In the genomic region with DNA sequence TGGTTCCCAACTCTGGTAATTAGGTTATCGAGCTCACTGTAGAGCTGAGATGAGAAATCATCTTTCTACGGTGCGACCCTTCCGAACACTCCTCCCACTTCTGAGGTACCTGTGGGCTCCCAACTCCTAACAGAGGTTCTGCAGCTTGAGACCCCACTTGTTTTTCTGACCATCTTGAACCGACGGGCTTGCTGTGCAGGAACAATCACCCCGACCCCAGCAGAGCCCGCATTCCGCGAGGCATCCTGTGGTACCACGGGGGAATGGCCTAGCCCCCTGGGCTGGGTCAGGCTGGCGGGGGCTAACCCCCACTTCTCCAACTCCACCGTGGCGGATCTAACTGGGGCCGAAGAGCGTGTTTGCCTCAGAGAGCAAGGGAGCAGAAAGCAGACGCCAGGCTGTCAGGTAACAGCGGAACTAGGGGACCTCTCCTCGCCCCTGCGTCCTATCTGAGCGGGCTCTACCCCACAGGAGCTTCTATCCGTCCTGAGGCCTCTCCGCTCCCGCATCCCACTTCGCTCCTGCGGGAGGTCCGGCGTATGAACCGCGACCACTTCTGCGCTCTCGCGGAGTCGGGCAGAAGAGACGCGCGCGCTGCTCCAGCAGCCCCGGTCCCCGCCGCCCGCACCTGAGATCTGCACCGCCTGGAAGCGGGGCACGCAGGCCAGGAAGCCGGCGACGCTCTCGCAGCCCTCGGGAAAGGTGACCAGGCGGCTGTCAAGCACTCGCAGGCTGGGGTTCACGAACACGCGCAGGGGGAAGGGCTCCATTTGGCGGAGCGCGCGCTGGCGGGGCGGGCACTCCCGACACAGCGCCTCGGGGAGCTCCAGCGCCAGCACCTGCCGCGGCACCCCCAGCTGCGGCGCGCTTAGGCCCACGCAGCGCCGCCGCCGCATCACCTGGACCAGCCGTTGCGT, we compare ENCODE assay signal across 8 cellular contexts. TPM values are rescaled to one million over a fixed set of nuclear protein-coding genes. Genes with fewer than 3 reads are reported as not detected.
A peak's percentile ranks its signal among the peaks of the same experiment; 100 is the strongest.
DNase-seq lines count a peak whose midpoint lies in the region; ATAC-seq and TF ChIP-seq lines count a peak whose summit lies in the region.

No MANE protein-coding gene starts in this region.

- no peaks in the 10 kb centered on the region for H3K27me3 ChIP-seq in SK-N-SH (ENCODE audit: insufficient read depth)

- 9% methylated on average over 44 of the region's 77 CpGs for WGBS in SK-N-SH (ENCODE audit: low lambda C conversion rate)
- WGBS in lower leg skin, 2 donors: 8 to 12% methylated on average over 32 to 48 of the region's 77 CpGs

- peaks cover 28% of the 10 kb centered on the region for H3F3A ChIP-seq in SK-N-SH (replicated peaks; ENCODE audit: insufficient read depth)

- peak; percentile 32 for ATAC-seq in HG02938 (IDR thresholded peaks at IDR 0.05; ENCODE audit: unreplicated experiment)

- H3K4me1 ChIP-seq in SK-N-SH (ENCODE audit: control insufficient read depth in 1 of 2, insufficient read depth in 2 of 2, low read depth in 1 of 2, low read length in 1 of 2): peaks cover 11 to 33% of the 10 kb centered on the region in 2 experiments

- H3K4me2 ChIP-seq in SK-N-SH: peak overlapping the region; percentile 91

- peaks cover 48 to 56% of the 10 kb centered on the region in 2 experiments for H3K36me3 ChIP-seq in SK-N-SH (replicated peaks in 1 of 2; ENCODE audit: control insufficient read depth in 1 of 2, insufficient read depth in 2 of 2, low read length in 1 of 2)

- peak overlapping the region; percentile 71 to 80 for H3K4me3 ChIP-seq in SK-N-SH (ENCODE audit: low read depth in 2 of 2, low read length in 1 of 2)
- H3K4me3 ChIP-seq in cardiac fibroblast (replicated peaks in 1 of 2; ENCODE audit: low read depth in 2 of 2, low read length in 2 of 2): peak overlapping the region; percentile 70 to 74
- H3K4me3 ChIP-seq in lower leg skin (ENCODE audit: low read depth, poor library complexity, severe bottlenecking): peak overlapping the region; percentile 64

- POLR2A ChIA-PET in SK-N-SH (lab: Yijun Ruan, JAX): interaction anchor here (0.8 to 3.3 kb wide), 5 partner anchors 10 to 179 kb away, joined by 3 to 24 read pairs (median 5); partner anchors contain the start of genes COG8, NIP7 and TERF2

- peaks cover 80% of the 10 kb centered on the region for H3K79me2 ChIP-seq in SK-N-SH (ENCODE audit: insufficient read depth)

- intact Hi-C loops in lower leg skin (cut with DNase I; ENCODE audit: low total_unique reads): no loop called here

- TF ChIP-seq CTCF in SK-N-SH (IDR thresholded peaks at IDR 0.05): no peak
- TF ChIP-seq CTCF in cardiac fibroblast (IDR thresholded peaks at IDR 0.05; ENCODE audit: low read depth, low read length): no peak
- no peak for TF ChIP-seq CTCF in lower leg skin (IDR thresholded peaks at IDR 0.05)

- H3K9ac ChIP-seq in SK-N-SH: peak overlapping the region; percentile 91

- peaks cover 41% of the 10 kb centered on the region for H4K20me1 ChIP-seq in SK-N-SH (ENCODE audit: insufficient read depth)

- no peak for TF ChIP-seq RAD21 in SK-N-SH (IDR thresholded peaks at IDR 0.05; ENCODE audit: low read length)

- peak overlapping the region; percentile 26 to 67; a peak in 3 of 4 replicates for H3K27ac ChIP-seq in SK-N-SH (ENCODE audit: low read depth in 2 of 2, low read length in 1 of 2)

- CTCF ChIA-PET in SK-N-SH (lab: Yijun Ruan, JAX): interaction anchor here (0.7 to 4.6 kb wide), 5 partner anchors 9 to 18 kb away, joined by 3 to 21 read pairs (median 3); partner anchors contain the start of genes COG8 and VPS4A

- no peak for TF ChIP-seq POLR2A in lower leg skin (IDR thresholded peaks at IDR 0.05)

- no peak overlapping the region for H2AFZ ChIP-seq in SK-N-SH (ENCODE audit: low read depth)

- TF ChIP-seq EP300 in SK-N-SH (IDR thresholded peaks at IDR 0.05; ENCODE audit: borderline replicate concordance in 1 of 2, low read depth in 1 of 2, low read length in 1 of 2): no peak

- H3K9me2 ChIP-seq in SK-N-SH: no peaks in the 10 kb centered on the region

- peak; percentile 77 for DNase-seq in DMS53 (lab: John Stamatoyannopoulos, UW)
- no peak for DNase-seq in DMS53 treated with DMSO at 0.1 percent for 48 hours (lab: John Stamatoyannopoulos, UW; ENCODE audit: unreplicated experiment)
- peak; percentile 72 for DNase-seq in SK-N-SH
- peak in 1 of 2 donors; percentile 33 for DNase-seq in cardiac fibroblast (ENCODE audit: low read depth in 2 of 2)
- DNase-seq in lower leg skin (ENCODE audit: low spot score in 2 of 2): peak in 1 of 2 donors; percentile 86
- DNase-seq in stimulated activated CD8-positive, alpha-beta memory T cell treated with anti-CD3 and anti-CD28 coated beads, Interleukin-15, amount 100 ng/mL, for 1 hour (ENCODE audit: low read depth): peak; percentile 22
- no peak for DNase-seq in HuH-7 (ENCODE audit: low spot score)

- H3K9me3 ChIP-seq in SK-N-SH: no peaks in the 10 kb centered on the region

TF ChIP-seq in SK-N-SH, 30 proteins besides CTCF, POLR2A, EP300 and RAD21:
- TF ChIP-seq TEAD4 (IDR thresholded peaks at IDR 0.05; ENCODE audit: borderline replicate concordance, insufficient read depth): no peak
- no peak for TF ChIP-seq CHD2 (IDR thresholded peaks at IDR 0.05; ENCODE audit: low read length, partially characterized antibody)
- TF ChIP-seq TAF1 (IDR thresholded peaks at IDR 0.05; ENCODE audit: borderline replicate concordance, low read depth, low read length): no peak
- TF ChIP-seq FOXM1 (IDR thresholded peaks at IDR 0.05; ENCODE audit: low read depth): no peak
- no peak for TF ChIP-seq FOXJ3 (CRISPR knock-in tag; IDR thresholded peaks at IDR 0.05)
- no peak for TF ChIP-seq TCF12 (IDR thresholded peaks at IDR 0.05)
- TF ChIP-seq MEF2A (IDR thresholded peaks at IDR 0.05; ENCODE audit: borderline replicate concordance, low read depth): no peak

RNA-seq across cellular contexts. Expression of gene PDF, which starts 0.8 kb away (rescaled TPM):
- 21.4 and 22.0 TPM in 2 replicates for polyA plus RNA-seq in SK-N-SH (2012; rRNA removed)
- 21.3 and 22.0 TPM in 2 replicates for polyA plus RNA-seq in SK-N-SH (2012; cell fraction: cytosol; rRNA removed)
- 11.5 and 13.6 TPM in 2 replicates for polyA plus RNA-seq in SK-N-SH (2012; cell fraction: nucleus; rRNA removed)
- total RNA-seq in lower leg skin: 10 to 100 TPM; 17.7 to 20.1 (median 18.1) TPM

RNA-seq across cellular contexts. Expression of gene COG8, which starts 9.7 kb away (rescaled TPM):
- polyA plus RNA-seq in SK-N-SH (2012; rRNA removed): 30.2 and 37.2 TPM in 2 replicates
- 18.8 and 25.3 TPM in 2 replicates for polyA plus RNA-seq in SK-N-SH (2012; cell fraction: cytosol; rRNA removed)
- polyA plus RNA-seq in SK-N-SH (2012; cell fraction: nucleus; rRNA removed): 36.7 and 41.4 TPM in 2 replicates
- 10 to 100 TPM; 40.8 to 57.8 (median 47.6) TPM for total RNA-seq in lower leg skin

RNA-seq across cellular contexts. Expression of gene NIP7, which starts 9.9 kb away (rescaled TPM):
- 19.0 and 22.8 TPM in 2 replicates for polyA plus RNA-seq in SK-N-SH (2012; rRNA removed)
- 24.7 and 29.3 TPM in 2 replicates for polyA plus RNA-seq in SK-N-SH (2012; cell fraction: cytosol; rRNA removed)
- 16.0 and 18.5 TPM in 2 replicates for polyA plus RNA-seq in SK-N-SH (2012; cell fraction: nucleus; rRNA removed)
- 10 to 100 TPM; 11.0 to 13.8 (median 12.7) TPM for total RNA-seq in lower leg skin

RNA-seq across cellular contexts. Expression of gene VPS4A, which starts 18.5 kb away (rescaled TPM):
- 18.4 and 20.8 TPM in 2 replicates for polyA plus RNA-seq in SK-N-SH (2012; rRNA removed)
- polyA plus RNA-seq in SK-N-SH (2012; cell fraction: cytosol; rRNA removed): 12.9 and 17.4 TPM in 2 replicates
- 46.5 and 50.8 TPM in 2 replicates for polyA plus RNA-seq in SK-N-SH (2012; cell fraction: nucleus; rRNA removed)
- total RNA-seq in lower leg skin: 10 to 100 TPM; 34.8 to 57.5 (median 35.6) TPM

RNA-seq across cellular contexts. Expression of gene TMED6, which starts 22.0 kb away (rescaled TPM):
- not detected in 2 replicates for polyA plus RNA-seq in SK-N-SH (2012; rRNA removed)
- not detected in 2 replicates for polyA plus RNA-seq in SK-N-SH (2012; cell fraction: cytosol; rRNA removed)
- 0.14 TPM in 1 of 2 replicates, not detected in the other for polyA plus RNA-seq in SK-N-SH (2012; cell fraction: nucleus; rRNA removed)
- not detected for total RNA-seq in lower leg skin

Comparison
In these comparisons a context has a peak if more than half of its experiments do, and no peak if none do; other contexts are left out.
1. DNase-seq: peak in DMS53 (single experiment), SK-N-SH (single experiment) and stimulated activated CD8-positive, alpha-beta memory T cell treated with anti-CD3 and anti-CD28 coated beads, Interleukin-15, amount 100 ng/mL, for 1 hour (single experiment); none in DMS53 treated with DMSO at 0.1 percent for 48 hours (single experiment) and HuH-7 (single experiment).
2. Peak in every context shown above with its lines, with median percentiles within 50 percentile points of each other: H3K4me3 ChIP-seq.